ENCODE assay signal across 21 cellular contexts in the genomic region with DNA sequence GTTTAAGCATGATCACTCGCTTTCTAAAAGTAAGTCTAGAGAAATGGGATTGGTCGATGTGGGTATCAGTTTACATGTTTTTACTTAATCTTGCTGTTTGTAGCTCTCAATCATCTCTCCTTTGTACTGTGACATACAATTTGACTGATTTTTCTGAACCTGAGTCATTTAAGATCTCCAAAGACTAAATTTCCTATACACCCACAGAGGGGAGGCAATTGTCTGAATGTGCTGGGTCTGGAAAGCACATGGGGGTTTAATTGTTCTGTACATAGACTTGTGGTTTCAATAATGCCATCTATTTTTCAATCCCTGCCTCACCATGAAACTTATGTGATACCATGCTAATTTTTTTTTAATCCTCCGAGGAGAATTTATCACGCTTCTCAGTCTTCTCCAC.
A peak's percentile ranks its signal among the peaks of the same experiment; 100 is the strongest.
DNase-seq lines count a peak whose midpoint lies in the region; ATAC-seq, FAIRE-seq and TF ChIP-seq lines count a peak whose summit lies in the region.
"Had no signal": no experiment of that assay in that cellular context is flagged by ENCODE, and none has a peak within 500 bp of the region (broad histone marks: within the 10 kb centered on the region; RNA-seq: fewer than 3 reads in every experiment).

No MANE protein-coding gene starts in this region.

- no peak for DNase-seq in activated naive CD4-positive, alpha-beta T cell treated with anti-CD3 and anti-CD28 coated beads, Interleukin-2, amount 50 U/mL, for 72 hours (ENCODE audit: low spot score in 2 of 2)
- no peak for DNase-seq in activated naive CD4-positive, alpha-beta T cell treated with Interleukin-2 at 50 U/mL for 16 hours
- DNase-seq in H54 (ENCODE audit: insufficient read length, low spot score) (no peak), NCI-H2107 (lab: John Stamatoyannopoulos, UW) (no peak), G401 (ENCODE audit: low spot score) (no peak), foreskin keratinocyte (no peak)
- no peak for DNase-seq in activated naive CD8-positive, alpha-beta T cell treated with anti-CD3 and anti-CD28 coated beads for 36 hours
- no peak for DNase-seq in stimulated activated naive CD8-positive, alpha-beta T cell treated with anti-CD3 and anti-CD28 coated beads, Interleukin-15, amount 100 ng/mL, for 72 hours
- DNase-seq: DND-41, GF-D8, KG1, NCI-H1436, NCI-H2029, NCI-H510A, NCI-H82, PC-9, SJCRH30 had no signal

- H3K4me3 Mint-ChIP-seq in activated naive CD8-positive, alpha-beta T cell treated with anti-CD3 and anti-CD28 coated beads for 36 hours: no peak overlapping the region
- no peak overlapping the region for H3K4me3 Mint-ChIP-seq in stimulated activated naive CD8-positive, alpha-beta T cell treated with anti-CD3 and anti-CD28 coated beads, Interleukin-15, amount 100 ng/mL, for 72 hours
- H3K4me3 Mint-ChIP-seq: B cell had no signal

- no peak overlapping the region for H3K27ac Mint-ChIP-seq in activated naive CD4-positive, alpha-beta T cell treated with anti-CD3 and anti-CD28 coated beads, Interleukin-2, amount 50 U/mL, for 72 hours
- peak overlapping the region; percentile 59 for H3K27ac Mint-ChIP-seq in activated naive CD8-positive, alpha-beta T cell treated with anti-CD3 and anti-CD28 coated beads for 36 hours
- peak overlapping the region in 1 of 2 donors; percentile 2 for H3K27ac Mint-ChIP-seq in stimulated activated naive CD8-positive, alpha-beta T cell treated with anti-CD3 and anti-CD28 coated beads, Interleukin-15, amount 100 ng/mL, for 72 hours
- H3K27ac Mint-ChIP-seq: B cell had no signal

- no peak overlapping the region for H3K27ac ChIP-seq in foreskin keratinocyte
- H3K27ac ChIP-seq: PC-9, SJCRH30 had no signal

- no peak for TF ChIP-seq CTCF in foreskin keratinocyte (conservative IDR thresholded peaks at IDR 0.05)

- peak; percentile 27 for FAIRE-seq in H54 (lab: Jason Lieb, UNC)
- FAIRE-seq: GM12892, H1, HepG2 had no signal

- peaks cover 50% of the 10 kb centered on the region for H3K4me1 Mint-ChIP-seq in activated naive CD8-positive, alpha-beta T cell treated with anti-CD3 and anti-CD28 coated beads for 36 hours
- peaks cover 47% of the 10 kb centered on the region for H3K4me1 Mint-ChIP-seq in stimulated activated naive CD8-positive, alpha-beta T cell treated with anti-CD3 and anti-CD28 coated beads, Interleukin-15, amount 100 ng/mL, for 72 hours

- no peaks in the 10 kb centered on the region for H3K4me1 ChIP-seq in foreskin keratinocyte
- H3K4me1 ChIP-seq: SJCRH30 had no signal

- H3K9me3 Mint-ChIP-seq in activated naive CD4-positive, alpha-beta T cell treated with anti-CD3 and anti-CD28 coated beads, Interleukin-2, amount 50 U/mL, for 72 hours: no peaks in the 10 kb centered on the region
- H3K9me3 Mint-ChIP-seq in activated naive CD8-positive, alpha-beta T cell treated with anti-CD3 and anti-CD28 coated beads for 36 hours: peaks cover 1% of the 10 kb centered on the region
- H3K9me3 Mint-ChIP-seq in stimulated activated naive CD8-positive, alpha-beta T cell treated with anti-CD3 and anti-CD28 coated beads, Interleukin-15, amount 100 ng/mL, for 72 hours: no peaks in the 10 kb centered on the region

- TF ChIP-seq POLR2A in H54 (IDR thresholded peaks at IDR 0.05; ENCODE audit: low read depth, low read length): no peak

- no peaks in the 10 kb centered on the region for H3K27me3 Mint-ChIP-seq in activated naive CD8-positive, alpha-beta T cell treated with anti-CD3 and anti-CD28 coated beads for 36 hours
- H3K27me3 Mint-ChIP-seq in stimulated activated naive CD8-positive, alpha-beta T cell treated with anti-CD3 and anti-CD28 coated beads, Interleukin-15, amount 100 ng/mL, for 72 hours: no peaks in the 10 kb centered on the region
- H3K27me3 Mint-ChIP-seq: B cell had no signal

- in situ Hi-C loops in G401 (cut with HindIII; ENCODE audit: low sequenced_read_pairs): no loop called here

- H3K27me3 ChIP-seq in foreskin keratinocyte: no peaks in the 10 kb centered on the region
- H3K27me3 ChIP-seq: SJCRH30 had no signal

- peak; percentile 24 to 79 for ATAC-seq in activated naive CD4-positive, alpha-beta T cell treated with anti-CD3 and anti-CD28 coated beads, Interleukin-2, amount 50 U/mL, for 72 hours
- ATAC-seq in stimulated activated naive CD8-positive, alpha-beta T cell treated with anti-CD3 and anti-CD28 coated beads, Interleukin-15, amount 100 ng/mL, for 72 hours: peak; percentile 28
- ATAC-seq in foreskin keratinocyte: no peak
- ATAC-seq: HepG2 had no signal

- H3K36me3 Mint-ChIP-seq in activated naive CD4-positive, alpha-beta T cell treated with anti-CD3 and anti-CD28 coated beads, Interleukin-2, amount 50 U/mL, for 72 hours: peaks cover 7 to 19% of the 10 kb centered on the region in 2 donors
- peaks cover 27% of the 10 kb centered on the region for H3K36me3 Mint-ChIP-seq in activated naive CD8-positive, alpha-beta T cell treated with anti-CD3 and anti-CD28 coated beads for 36 hours
